8 cellular contexts compared by ENCODE assay signal in the genomic region with DNA sequence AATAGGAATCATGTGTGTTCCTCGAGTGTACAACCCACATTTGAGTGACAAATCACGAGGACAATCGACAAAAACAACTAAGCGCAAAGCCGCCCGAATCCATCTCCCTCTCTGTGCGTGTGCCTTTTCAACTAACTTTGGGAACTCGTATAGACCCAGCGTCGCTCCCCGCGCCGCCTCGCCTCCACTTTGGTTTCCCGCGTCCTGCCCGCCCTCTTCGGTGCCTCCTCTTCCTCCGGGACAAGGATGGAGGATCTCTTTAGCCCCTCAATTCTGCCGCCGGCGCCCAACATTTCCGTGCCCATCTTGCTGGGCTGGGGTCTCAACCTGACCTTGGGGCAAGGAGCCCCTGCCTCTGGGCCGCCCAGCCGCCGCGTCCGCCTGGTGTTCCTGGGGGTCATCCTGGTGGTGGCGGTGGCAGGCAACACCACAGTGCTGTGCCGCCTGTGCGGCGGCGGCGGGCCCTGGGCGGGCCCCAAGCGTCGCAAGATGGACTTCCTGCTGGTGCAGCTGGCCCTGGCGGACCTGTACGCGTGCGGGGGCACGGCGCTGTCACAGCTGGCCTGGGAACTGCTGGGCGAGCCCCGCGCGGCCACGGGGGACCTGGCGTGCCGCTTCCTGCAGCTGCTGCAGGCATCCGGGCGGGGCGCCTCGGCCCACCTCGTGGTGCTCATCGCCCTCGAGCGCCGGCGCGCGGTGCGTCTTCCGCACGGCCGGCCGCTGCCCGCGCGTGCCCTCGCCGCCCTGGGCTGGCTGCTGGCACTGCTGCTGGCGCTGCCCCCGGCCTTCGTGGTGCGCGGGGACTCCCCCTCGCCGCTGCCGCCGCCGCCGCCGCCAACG. TPM values are rescaled to one million over a fixed set of nuclear protein-coding genes. Genes with fewer than 3 reads are reported as not detected.
DNase-seq lines count a peak whose midpoint lies in the region; ATAC-seq lines count a peak whose summit lies in the region.

Gene GPR150, plus strand, starts transcription at position 58 of the 840 bp plus-strand sequence. Its CDS starts 189 bp downstream, at position 247.

- H3K27me3 Mint-ChIP-seq in T-helper 17 cell: no peaks in the 10 kb centered on the region

- H3K36me3 Mint-ChIP-seq in T-helper 17 cell (ENCODE audit: low read depth): peaks cover 3% of the 10 kb centered on the region

- H3K27ac Mint-ChIP-seq in T-helper 17 cell: peak within 1 kb of the TSS; percentile 95

- ATAC-seq in GM19467 (IDR thresholded peaks at IDR 0.05; ENCODE audit: unreplicated experiment) (peak; percentile 65), T-helper 17 cell (peak; percentile 66)

- H3K4me3 Mint-ChIP-seq in T-helper 17 cell: peak within 1 kb of the TSS; percentile 95

- peaks cover 53% of the 10 kb centered on the region for H3K4me1 Mint-ChIP-seq in T-helper 17 cell

- no peaks in the 10 kb centered on the region for H3K9me3 ChIP-seq in T-helper 17 cell (ENCODE audit: control insufficient read depth, low read length, poor library complexity, severe bottlenecking)

- DNase-seq in DMS53 (lab: John Stamatoyannopoulos, UW) (peak; percentile 92), HPDE6-E6E7 (ENCODE audit: extremely low spot score) (peak; percentile 47), T-helper 17 cell (peak; percentile 49 to 64 (median 55)), astrocyte of the hippocampus (ENCODE audit: low read depth, low spot score) (peak; percentile 63), inferior parietal cortex (ENCODE audit: extremely low spot score) (peak; percentile 57), NAMALWA (ENCODE audit: low spot score) (no peak)
- DNase-seq in stimulated activated CD4-positive, alpha-beta T cell treated with anti-CD3 and anti-CD28 coated beads, Interleukin-15, amount 100 ng/mL, for 24 hours: peak; percentile 78

RNA-seq across cellular contexts. Expression of gene GPR150, which starts in this region (rescaled TPM):
- total RNA-seq in T-helper 17 cell: 1 to 10 TPM; 1.8 to 2.5 TPM
